8 cellular contexts compared by ENCODE assay signal in the genomic region with DNA sequence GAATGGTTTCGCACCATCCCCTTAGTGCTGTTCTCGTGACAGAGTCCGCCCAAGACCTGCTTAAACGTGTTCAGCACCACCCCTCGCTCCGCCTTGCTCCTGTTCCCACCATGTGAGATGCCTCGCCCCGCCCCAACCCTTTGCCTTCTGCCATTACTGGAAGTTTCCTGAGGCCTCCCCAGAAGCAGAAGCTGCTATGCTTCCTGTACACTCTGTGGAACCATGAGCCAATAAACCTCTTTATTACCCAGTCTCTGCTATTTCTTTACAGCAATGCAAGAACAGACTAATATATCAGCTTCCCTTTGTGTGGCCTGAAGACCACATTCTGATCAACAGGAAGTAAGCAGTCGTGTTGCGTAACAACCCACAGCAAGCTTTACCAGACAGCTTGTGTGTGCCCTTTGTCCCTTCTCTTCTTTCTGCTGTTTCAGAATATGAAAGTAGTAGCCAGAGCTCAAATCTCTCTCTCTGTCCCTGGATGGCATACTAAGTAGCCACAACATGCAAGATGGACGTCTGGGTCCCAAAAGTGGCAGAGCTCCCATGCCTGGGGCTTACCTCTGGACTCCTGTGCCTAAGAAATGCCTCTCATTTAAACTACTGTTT. TPM values are rescaled to one million over a fixed set of nuclear protein-coding genes. Genes with fewer than 3 reads are reported as not detected.
DNase-seq lines count a peak whose midpoint lies in the region; ATAC-seq and TF ChIP-seq lines count a peak whose summit lies in the region.

No MANE protein-coding gene starts in this region.

- DNase-seq in GM23338 (ENCODE audit: low spot score) (no peak), NOMO-1 treated with dmso at 0.1 percent for 144 hours (lab: John Stamatoyannopoulos, UW; ENCODE audit: unreplicated experiment) (peak; percentile 99), germinal center (ENCODE audit: low spot score) (peak; percentile 15), psoas muscle (peak; percentile 62 to 83), vagina (ENCODE audit: extremely low spot score in 2 of 2) (no peak), SJCRH30 (no peak), cortex of kidney (lab: John Stamatoyannopoulos, UW) (no peak)
- peak; percentile 72 for DNase-seq in activated effector memory CD4-positive, alpha-beta T cell treated with Interleukin-2 at 50 U/mL for 16 hours

- H3K4me2 ChIP-seq in GM23338: no peak overlapping the region

- H3K4me1 Mint-ChIP-seq in GM23338: peaks cover 9% of the 10 kb centered on the region

- 84 to 90% (median 87%) methylated on average over 11 of the region's 11 CpGs for WGBS in psoas muscle, 3 donors

- no peaks in the 10 kb centered on the region for H3F3A ChIP-seq in GM23338 (replicated peaks; ENCODE audit: low read depth)

- no peaks in the 10 kb centered on the region for H4K20me1 ChIP-seq in GM23338 (replicated peaks; ENCODE audit: insufficient read depth)

- no peak for ATAC-seq in GM23338
- peak; percentile 19 to 62 (median 46) for ATAC-seq in psoas muscle

- H3K4me3 Mint-ChIP-seq in GM23338: no peak overlapping the region

- peak overlapping the region; percentile 78; the same call in 1 of the 2 replicates for H2AFZ ChIP-seq in GM23338

- TF ChIP-seq CTCF in GM23338 (conservative IDR thresholded peaks at IDR 0.05; ENCODE audit: low read depth in 2 of 2) (no peak), psoas muscle (IDR thresholded peaks at IDR 0.05) (no peak), vagina (IDR thresholded peaks at IDR 0.05) (no peak)

- H3K9me2 ChIP-seq in GM23338 (ENCODE audit: insufficient read depth): no peaks in the 10 kb centered on the region

- no peaks in the 10 kb centered on the region for H3K36me3 ChIP-seq in GM23338 (ENCODE audit: insufficient read depth)
- H3K36me3 ChIP-seq in psoas muscle (ENCODE audit: insufficient read depth in 1 of 2, low read depth in 1 of 2): no peaks in the 10 kb centered on the region
- no peaks in the 10 kb centered on the region for H3K36me3 ChIP-seq in vagina
- no peaks in the 10 kb centered on the region for H3K36me3 ChIP-seq in SJCRH30

- intact Hi-C loops in psoas muscle (cut with DNase I) (no loop called here), vagina (cut with DNase I) (no loop called here)

- H3K27me3 Mint-ChIP-seq in GM23338 (ENCODE audit: insufficient read depth, low read depth, poor library complexity): peaks cover 2% of the 10 kb centered on the region

- H3K4me1 ChIP-seq in GM23338 (ENCODE audit: insufficient read depth) (no peaks in the 10 kb centered on the region), psoas muscle (no peaks in the 10 kb centered on the region), vagina (peaks cover 15% of the 10 kb centered on the region), SJCRH30 (no peaks in the 10 kb centered on the region)

- H3K36me3 Mint-ChIP-seq in GM23338 (ENCODE audit: low read depth): 0 out of 3 replicates have a peak, but pooled peaks cover under 1% of the 10 kb centered on the region

- H3K79me2 ChIP-seq in GM23338 (replicated peaks; ENCODE audit: insufficient read depth): no peaks in the 10 kb centered on the region

- H3K27ac Mint-ChIP-seq in GM23338: peak overlapping the region; percentile 35; the same call in 1 of the 2 replicates

- H3K9me3 Mint-ChIP-seq in GM23338: no peaks in the 10 kb centered on the region; the same call in 2 of the 3 replicates

- H3K9me3 ChIP-seq in psoas muscle (peaks cover 1% of the 10 kb centered on the region), vagina (no peaks in the 10 kb centered on the region), SJCRH30 (replicated peaks) (no peaks in the 10 kb centered on the region)

- peak in 1 of 2 donors; percentile 10 for TF ChIP-seq POLR2A in vagina (IDR thresholded peaks at IDR 0.05)

- no peak overlapping the region for H3K4me3 ChIP-seq in GM23338
- H3K4me3 ChIP-seq in psoas muscle: no peak overlapping the region
- no peak overlapping the region for H3K4me3 ChIP-seq in vagina
- H3K4me3 ChIP-seq in SJCRH30: no peak overlapping the region

- H3K27me3 ChIP-seq in GM23338 (ENCODE audit: insufficient read depth): no peaks in the 10 kb centered on the region
- no peaks in the 10 kb centered on the region for H3K27me3 ChIP-seq in psoas muscle (ENCODE audit: insufficient read depth in 3 of 3, low read length in 2 of 3)
- H3K27me3 ChIP-seq in vagina: no peaks in the 10 kb centered on the region
- H3K27me3 ChIP-seq in SJCRH30: no peaks in the 10 kb centered on the region; the same call in 1 of the 2 replicates

- H3K27ac ChIP-seq in GM23338 (ENCODE audit: low read depth) (no peak overlapping the region), psoas muscle (peak overlapping the region; percentile 23), vagina (peak overlapping the region; percentile 66), SJCRH30 (no peak overlapping the region)

TF ChIP-seq in GM23338, 12 proteins besides CTCF, POLR2A, EP300 and RAD21 (continues in another document):
- TF ChIP-seq CREB1 (CRISPR knock-in tag; IDR thresholded peaks at IDR 0.05; ENCODE audit: low read depth) (no peak), EZH2 (IDR thresholded peaks at IDR 0.05; ENCODE audit: low read depth, unreplicated experiment) (no peak), ZNF114 (CRISPR knock-in tag; IDR thresholded peaks at IDR 0.05) (no peak), STAT1 (IDR thresholded peaks at IDR 0.05; ENCODE audit: unreplicated experiment) (no peak), JUNB (IDR thresholded peaks at IDR 0.05; ENCODE audit: unreplicated experiment) (no peak), NANOG (IDR thresholded peaks at IDR 0.05; ENCODE audit: borderline replicate concordance) (no peak)
- TF ChIP-seq, protein P1, sequence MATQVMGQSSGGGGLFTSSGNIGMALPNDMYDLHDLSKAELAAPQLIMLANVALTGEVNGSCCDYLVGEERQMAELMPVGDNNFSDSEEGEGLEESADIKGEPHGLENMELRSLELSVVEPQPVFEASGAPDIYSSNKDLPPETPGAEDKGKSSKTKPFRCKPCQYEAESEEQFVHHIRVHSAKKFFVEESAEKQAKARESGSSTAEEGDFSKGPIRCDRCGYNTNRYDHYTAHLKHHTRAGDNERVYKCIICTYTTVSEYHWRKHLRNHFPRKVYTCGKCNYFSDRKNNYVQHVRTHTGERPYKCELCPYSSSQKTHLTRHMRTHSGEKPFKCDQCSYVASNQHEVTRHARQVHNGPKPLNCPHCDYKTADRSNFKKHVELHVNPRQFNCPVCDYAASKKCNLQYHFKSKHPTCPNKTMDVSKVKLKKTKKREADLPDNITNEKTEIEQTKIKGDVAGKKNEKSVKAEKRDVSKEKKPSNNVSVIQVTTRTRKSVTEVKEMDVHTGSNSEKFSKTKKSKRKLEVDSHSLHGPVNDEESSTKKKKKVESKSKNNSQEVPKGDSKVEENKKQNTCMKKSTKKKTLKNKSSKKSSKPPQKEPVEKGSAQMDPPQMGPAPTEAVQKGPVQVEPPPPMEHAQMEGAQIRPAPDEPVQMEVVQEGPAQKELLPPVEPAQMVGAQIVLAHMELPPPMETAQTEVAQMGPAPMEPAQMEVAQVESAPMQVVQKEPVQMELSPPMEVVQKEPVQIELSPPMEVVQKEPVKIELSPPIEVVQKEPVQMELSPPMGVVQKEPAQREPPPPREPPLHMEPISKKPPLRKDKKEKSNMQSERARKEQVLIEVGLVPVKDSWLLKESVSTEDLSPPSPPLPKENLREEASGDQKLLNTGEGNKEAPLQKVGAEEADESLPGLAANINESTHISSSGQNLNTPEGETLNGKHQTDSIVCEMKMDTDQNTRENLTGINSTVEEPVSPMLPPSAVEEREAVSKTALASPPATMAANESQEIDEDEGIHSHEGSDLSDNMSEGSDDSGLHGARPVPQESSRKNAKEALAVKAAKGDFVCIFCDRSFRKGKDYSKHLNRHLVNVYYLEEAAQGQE (IDR thresholded peaks at IDR 0.05; ENCODE audit: unreplicated experiment): no peak
- TF ChIP-seq, protein P2, sequence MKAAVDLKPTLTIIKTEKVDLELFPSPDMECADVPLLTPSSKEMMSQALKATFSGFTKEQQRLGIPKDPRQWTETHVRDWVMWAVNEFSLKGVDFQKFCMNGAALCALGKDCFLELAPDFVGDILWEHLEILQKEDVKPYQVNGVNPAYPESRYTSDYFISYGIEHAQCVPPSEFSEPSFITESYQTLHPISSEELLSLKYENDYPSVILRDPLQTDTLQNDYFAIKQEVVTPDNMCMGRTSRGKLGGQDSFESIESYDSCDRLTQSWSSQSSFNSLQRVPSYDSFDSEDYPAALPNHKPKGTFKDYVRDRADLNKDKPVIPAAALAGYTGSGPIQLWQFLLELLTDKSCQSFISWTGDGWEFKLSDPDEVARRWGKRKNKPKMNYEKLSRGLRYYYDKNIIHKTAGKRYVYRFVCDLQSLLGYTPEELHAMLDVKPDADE (IDR thresholded peaks at IDR 0.05): no peak

RNA-seq across cellular contexts. Expression of a gene that starts 14.1 kb away (rescaled TPM):
- 7.0 and 9.7 TPM in 2 replicates for total RNA-seq in GM23338 (2014; rRNA removed; shearing (Covaris generic))
- 4.2 and 4.7 TPM in 2 replicates for polyA plus RNA-seq in GM23338 (2016; fragmentation: Nextera tagmentation; extraction: Ambion mirVana)
- total RNA-seq in psoas muscle: 1 to 10 TPM; 1.4 to 1.8 (median 1.6) TPM
- 1 to 10 TPM; 1.2 to 4.1 (median 3.6) TPM for polyA plus RNA-seq in psoas muscle
- 0.98 TPM for total RNA-seq in vagina
- not detected in 2 replicates for total RNA-seq in SJCRH30 (2014; rRNA removed; shearing (Covaris generic))

RNA-seq across cellular contexts. Expression of a gene that starts 45.3 kb away (rescaled TPM):
- total RNA-seq in GM23338 (2014; rRNA removed; shearing (Covaris generic)): 32.3 and 40.5 TPM in 2 replicates
- 74.2 and 86.4 TPM in 2 replicates for polyA plus RNA-seq in GM23338 (2016; fragmentation: Nextera tagmentation; extraction: Ambion mirVana)
- total RNA-seq in psoas muscle: 10 to 100 TPM; 13.3 to 19.6 (median 16.5) TPM
- 10 to 100 TPM; 14.2 to 28.9 (median 19.2) TPM for polyA plus RNA-seq in psoas muscle
- total RNA-seq in vagina: 27.0 TPM
- 30.9 and 43.5 TPM in 2 replicates for total RNA-seq in SJCRH30 (2014; rRNA removed; shearing (Covaris generic))

Comparison
In these comparisons a context has a peak if more than half of its experiments do, and no peak if none do; other contexts are left out.
1. DNase-seq: peak in NOMO-1 treated with dmso at 0.1 percent for 144 hours (single experiment), activated effector memory CD4-positive, alpha-beta T cell treated with Interleukin-2 at 50 U/mL for 16 hours (single experiment), germinal center (single experiment) and psoas muscle (2 of 2); none in GM23338 (single experiment), vagina (0 of 2), SJCRH30 (0 of 2) and cortex of kidney (single experiment).
2. H3K27ac ChIP-seq: peak in psoas muscle (single experiment) and vagina (single experiment); none in GM23338 (single experiment) and SJCRH30 (single experiment).